In genomic region chr1:78303620-78304019, GRCh38 we compare ENCODE assay signal across 15 cellular contexts.
DNase-seq lines count a peak whose midpoint lies in the region; ATAC-seq and TF ChIP-seq lines count a peak whose summit lies in the region.
"Had no signal": no experiment of that assay in that cellular context is flagged by ENCODE, and none has a peak within 500 bp of the region (broad histone marks: within the 10 kb centered on the region; RNA-seq: fewer than 3 reads in every experiment).

No MANE protein-coding gene starts in this region.

- no peak overlapping the region for H3K9ac ChIP-seq in mesendoderm (ENCODE audit: low read length)

- H3K79me1 ChIP-seq in mesendoderm (ENCODE audit: low read length) = no peaks in the 10 kb centered on the region

- no peak overlapping the region for H3K4me3 ChIP-seq in heart left ventricle
- H3K4me3 ChIP-seq in skeletal muscle cell (ENCODE audit: low read depth, low read length) = no peak overlapping the region
- H3K4me3 ChIP-seq in mesendoderm (ENCODE audit: low read length) = no peak overlapping the region
- H3K4me3 ChIP-seq: cardiac muscle cell, SJSA1 had no signal

- 26 to 30% (median 27%) methylated on average over 2 of the region's 2 CpGs for WGBS in heart left ventricle, 4 donors
- WGBS in mesendoderm (ENCODE audit: extremely low coverage, insufficient coverage, low lambda C conversion rate) = no CpG with 5 or more reads among the region's 2 CpGs

- DNase-seq in GM04504 (ENCODE audit: low read depth) (peak; percentile 90), amniotic epithelial cell (ENCODE audit: low read depth) (peak; percentile 93), heart left ventricle (peak in 4 of 5 donors; percentile 28 to 45 (median 38)), skeletal muscle cell (ENCODE audit: low read depth) (peak; percentile 87), NCI-H748 treated with DMSO at 0.1 percent for 48 hours (lab: John Stamatoyannopoulos, UW) (no peak), mesendoderm (no peak)
- DNase-seq in stimulated activated effector memory CD8-positive, alpha-beta T cell treated with anti-CD3 and anti-CD28 coated beads, Interleukin-12 subunit alpha, Interleukin-12 subunit beta, amount 100 ng/mL, for 72 hours (ENCODE audit: low spot score in 2 of 2) = no peak
- DNase-seq: activated CD8-positive, alpha-beta memory T cell treated with anti-CD3 and anti-CD28 coated beads for 24 hours; NCI-H2081 treated with DMSO at 0.1 percent for 48 hours had no signal

- H3K9me3 ChIP-seq in heart left ventricle = no peaks in the 10 kb centered on the region
- H3K9me3 ChIP-seq: SJSA1 had no signal

- H3K4me1 ChIP-seq in heart left ventricle (no peaks in the 10 kb centered on the region), mesendoderm (ENCODE audit: control insufficient read depth, low read depth, low read length) (no peaks in the 10 kb centered on the region)
- H3K4me1 ChIP-seq: SJSA1 had no signal

- no peaks in the 10 kb centered on the region for H3K79me2 ChIP-seq in mesendoderm (ENCODE audit: control insufficient read depth, insufficient read depth, low read length)

- H2AK5ac ChIP-seq in mesendoderm (ENCODE audit: low read length) = no peak overlapping the region

- no peak overlapping the region for H3K27ac Mint-ChIP-seq in stimulated activated effector memory CD8-positive, alpha-beta T cell treated with anti-CD3 and anti-CD28 coated beads, Interleukin-12 subunit alpha, Interleukin-12 subunit beta, amount 100 ng/mL, for 72 hours

- H4K5ac ChIP-seq in mesendoderm (ENCODE audit: low read length) = no peak overlapping the region

- no peak for TF ChIP-seq POLR2A in heart left ventricle (IDR thresholded peaks at IDR 0.05)

- no peaks in the 10 kb centered on the region for H3K27me3 ChIP-seq in heart left ventricle
- H3K27me3 ChIP-seq in mesendoderm (ENCODE audit: insufficient read depth, low read length, poor library complexity) = no peaks in the 10 kb centered on the region
- H3K27me3 ChIP-seq: cardiac muscle cell, SJSA1 had no signal

- H3K56ac ChIP-seq in mesendoderm (ENCODE audit: low read length) = no peak overlapping the region

- no peaks in the 10 kb centered on the region for H3K4me1 Mint-ChIP-seq in stimulated activated effector memory CD8-positive, alpha-beta T cell treated with anti-CD3 and anti-CD28 coated beads, Interleukin-12 subunit alpha, Interleukin-12 subunit beta, amount 100 ng/mL, for 72 hours
- H3K4me1 Mint-ChIP-seq: neural crest cell had no signal

- H3K18ac ChIP-seq in mesendoderm (ENCODE audit: low read length) = no peak overlapping the region

- no peaks in the 10 kb centered on the region for H3K9me3 Mint-ChIP-seq in stimulated activated effector memory CD8-positive, alpha-beta T cell treated with anti-CD3 and anti-CD28 coated beads, Interleukin-12 subunit alpha, Interleukin-12 subunit beta, amount 100 ng/mL, for 72 hours
- H3K9me3 Mint-ChIP-seq: neural crest cell had no signal

- H3K23ac ChIP-seq in mesendoderm (ENCODE audit: low read length) = no peak overlapping the region

- no peak overlapping the region for H3K4ac ChIP-seq in mesendoderm (ENCODE audit: low read depth, low read length)

- H4K8ac ChIP-seq in mesendoderm (ENCODE audit: low read depth, low read length) = no peak overlapping the region

- H3K36me3 Mint-ChIP-seq in stimulated activated effector memory CD8-positive, alpha-beta T cell treated with anti-CD3 and anti-CD28 coated beads, Interleukin-12 subunit alpha, Interleukin-12 subunit beta, amount 100 ng/mL, for 72 hours = no peaks in the 10 kb centered on the region

- H2BK120ac ChIP-seq in mesendoderm (ENCODE audit: low read depth, low read length) = no peak overlapping the region

- H3K4me2 ChIP-seq in mesendoderm (ENCODE audit: low read length) = no peak overlapping the region

- H2BK5ac ChIP-seq in mesendoderm (ENCODE audit: low read length) = no peak overlapping the region

- no peak overlapping the region for H3K4me3 Mint-ChIP-seq in stimulated activated effector memory CD8-positive, alpha-beta T cell treated with anti-CD3 and anti-CD28 coated beads, Interleukin-12 subunit alpha, Interleukin-12 subunit beta, amount 100 ng/mL, for 72 hours
- H3K4me3 Mint-ChIP-seq: neural crest cell had no signal

- peak overlapping the region in 3 of 12 donors; percentile 27 to 49 (median 32) for H3K27ac ChIP-seq in heart left ventricle
- no peak overlapping the region for H3K27ac ChIP-seq in mesendoderm (ENCODE audit: low read depth, low read length)
- H3K27ac ChIP-seq: cardiac muscle cell, HL-60, SJSA1 had no signal

- H3K36me3 ChIP-seq in heart left ventricle (no peaks in the 10 kb centered on the region), mesendoderm (ENCODE audit: control insufficient read depth, insufficient read depth, low read length) (no peaks in the 10 kb centered on the region)
- H3K36me3 ChIP-seq: cardiac muscle cell, SJSA1 had no signal

- ATAC-seq in heart left ventricle = peak in 3 of 4 donors; percentile 72 to 92 (median 73)
- no peak for ATAC-seq in HG02642 (IDR thresholded peaks at IDR 0.05; ENCODE audit: poor library complexity, unreplicated experiment)
- ATAC-seq in stimulated activated effector memory CD8-positive, alpha-beta T cell treated with anti-CD3 and anti-CD28 coated beads, Interleukin-12 subunit alpha, Interleukin-12 subunit beta, amount 100 ng/mL, for 72 hours = no peak
- ATAC-seq: HCT116 had no signal

- intact Hi-C loops in heart left ventricle (cut with DNase I) = no loop called here

- no peak overlapping the region for H2BK15ac ChIP-seq in mesendoderm (replicated peaks; ENCODE audit: low read depth)

- no peak for TF ChIP-seq CTCF in heart left ventricle (IDR thresholded peaks at IDR 0.05)

Comparison
In these comparisons a context has a peak if more than half of its experiments do, and no peak if none do; other contexts are left out.
1. DNase-seq: peak in GM04504 (single experiment), amniotic epithelial cell (single experiment), heart left ventricle (4 of 5) and skeletal muscle cell (single experiment); none in NCI-H748 treated with DMSO at 0.1 percent for 48 hours (single experiment), mesendoderm (single experiment) and stimulated activated effector memory CD8-positive, alpha-beta T cell treated with anti-CD3 and anti-CD28 coated beads, Interleukin-12 subunit alpha, Interleukin-12 subunit beta, amount 100 ng/mL, for 72 hours (0 of 2).
2. ATAC-seq: peak in heart left ventricle (3 of 4); none in HG02642 (single experiment) and stimulated activated effector memory CD8-positive, alpha-beta T cell treated with anti-CD3 and anti-CD28 coated beads, Interleukin-12 subunit alpha, Interleukin-12 subunit beta, amount 100 ng/mL, for 72 hours (single experiment).